In genomic region chr21:34996304-34997081, GRCh38 we compare ENCODE assay signal across 1 cellular context.
TF ChIP-seq lines count a peak whose summit lies in the region.

No MANE protein-coding gene starts in this region.

TF ChIP-seq in SK-N-SH, 30 proteins besides CTCF, POLR2A, EP300 and RAD21 (continued from another document):
- TF ChIP-seq JUND (IDR thresholded peaks at IDR 0.05) (no peak), MAX (IDR thresholded peaks at IDR 0.05; ENCODE audit: low read depth) (no peak), NRF1 (IDR thresholded peaks at IDR 0.05; ENCODE audit: low read depth, low read length) (no peak), POLR2AphosphoS5 (IDR thresholded peaks at IDR 0.05; ENCODE audit: low read depth, low read length) (no peak), TCF12 (IDR thresholded peaks at IDR 0.05) (no peak), SMC3 (IDR thresholded peaks at IDR 0.05; ENCODE audit: low read depth, low read length) (no peak)
